Comparison of ENCODE assay signal across 9 cellular contexts in genomic region chr15:33547876-33548275, GRCh38.
A peak's percentile ranks its signal among the peaks of the same experiment; 100 is the strongest.
DNase-seq lines count a peak whose midpoint lies in the region; ATAC-seq, FAIRE-seq and TF ChIP-seq lines count a peak whose summit lies in the region.
"Had no signal": no experiment of that assay in that cellular context is flagged by ENCODE, and none has a peak within 500 bp of the region (broad histone marks: within the 10 kb centered on the region; RNA-seq: fewer than 3 reads in every experiment).

No MANE protein-coding gene starts in this region.

- H3K27ac Mint-ChIP-seq in glutamatergic neuron (ENCODE audit: unreplicated experiment) = no peak overlapping the region

- H3K79me1 ChIP-seq in mesendoderm (ENCODE audit: low read length) = no peaks in the 10 kb centered on the region

- H2BK5ac ChIP-seq in mesendoderm (ENCODE audit: low read length) = no peak overlapping the region

- DNase-seq in EH (ENCODE audit: low read depth) = peak; percentile 54
- DNase-seq in LoVo (ENCODE audit: low spot score) = peak; percentile 38
- peak; percentile 36 to 41 for DNase-seq in cardiac fibroblast (ENCODE audit: low read depth in 2 of 2)
- DNase-seq in mesendoderm = peak; percentile 89
- DNase-seq in DMS53 treated with DMSO at 0.1 percent for 48 hours (lab: John Stamatoyannopoulos, UW; ENCODE audit: unreplicated experiment) = no peak
- no peak for DNase-seq in glutamatergic neuron
- DNase-seq in H54 (ENCODE audit: insufficient read length, low spot score) = no peak

- H3K23ac ChIP-seq in mesendoderm (ENCODE audit: low read length) = no peak overlapping the region

- no peak overlapping the region for H3K18ac ChIP-seq in mesendoderm (ENCODE audit: low read length)

- H3K4me1 Mint-ChIP-seq in glutamatergic neuron (ENCODE audit: low read depth, unreplicated experiment) = peaks cover 2% of the 10 kb centered on the region

- H3K36me3 ChIP-seq in mesendoderm (ENCODE audit: control insufficient read depth, insufficient read depth, low read length) = no peaks in the 10 kb centered on the region

- peaks cover 2% of the 10 kb centered on the region for H3K9me3 Mint-ChIP-seq in glutamatergic neuron (ENCODE audit: unreplicated experiment)

- H3K27ac ChIP-seq in mesendoderm (ENCODE audit: low read depth, low read length) = no peak overlapping the region

- peaks cover 16% of the 10 kb centered on the region for H3K36me3 Mint-ChIP-seq in glutamatergic neuron (ENCODE audit: unreplicated experiment)

- H4K8ac ChIP-seq in mesendoderm (ENCODE audit: low read depth, low read length) = no peak overlapping the region

- no peak overlapping the region for H3K56ac ChIP-seq in mesendoderm (ENCODE audit: low read length)

- no peak overlapping the region for H3K4ac ChIP-seq in mesendoderm (ENCODE audit: low read depth, low read length)

- H3K4me3 ChIP-seq in cardiac fibroblast (replicated peaks in 1 of 2; ENCODE audit: low read depth in 2 of 2, low read length in 2 of 2) = no peak overlapping the region
- no peak overlapping the region for H3K4me3 ChIP-seq in mesendoderm (ENCODE audit: low read length)

- no peak for FAIRE-seq in H54 (lab: Jason Lieb, UNC)

- H3K27me3 ChIP-seq in mesendoderm (ENCODE audit: insufficient read depth, low read length, poor library complexity) = no peaks in the 10 kb centered on the region

- no peak overlapping the region for H2AK5ac ChIP-seq in mesendoderm (ENCODE audit: low read length)

- no peak overlapping the region for H3K9ac ChIP-seq in mesendoderm (ENCODE audit: low read length)

- H3K79me2 ChIP-seq in mesendoderm (ENCODE audit: control insufficient read depth, insufficient read depth, low read length) = no peaks in the 10 kb centered on the region

- ATAC-seq in HG03442 (IDR thresholded peaks at IDR 0.05; ENCODE audit: unreplicated experiment) = no peak
- ATAC-seq: activated CD4-positive, CD25-positive, alpha-beta regulatory T cell treated with anti-CD3 and anti-CD28 coated beads, Interleukin-2, amount 50 U/mL, for 24 hours had no signal

- H2BK120ac ChIP-seq in mesendoderm (ENCODE audit: low read depth, low read length) = no peak overlapping the region

- H2BK15ac ChIP-seq in mesendoderm (replicated peaks; ENCODE audit: low read depth) = no peak overlapping the region

- no peaks in the 10 kb centered on the region for H3K4me1 ChIP-seq in mesendoderm (ENCODE audit: control insufficient read depth, low read depth, low read length)

- peaks cover 3% of the 10 kb centered on the region for H3K27me3 Mint-ChIP-seq in glutamatergic neuron (ENCODE audit: unreplicated experiment)

- no peak overlapping the region for H3K4me2 ChIP-seq in mesendoderm (ENCODE audit: low read length)

- TF ChIP-seq CTCF in cardiac fibroblast (IDR thresholded peaks at IDR 0.05; ENCODE audit: low read depth, low read length) (no peak), glutamatergic neuron (IDR thresholded peaks at IDR 0.05; ENCODE audit: partially characterized antibody, unreplicated experiment) (no peak)

- no peak overlapping the region for H3K4me3 Mint-ChIP-seq in glutamatergic neuron (ENCODE audit: unreplicated experiment)

- H4K5ac ChIP-seq in mesendoderm (ENCODE audit: low read length) = no peak overlapping the region

- no peak for TF ChIP-seq POLR2A in H54 (IDR thresholded peaks at IDR 0.05; ENCODE audit: low read depth, low read length)

- no CpG with 5 or more reads among the region's 5 CpGs for WGBS in mesendoderm (ENCODE audit: extremely low coverage, insufficient coverage, low lambda C conversion rate)

Comparison
In these comparisons a context has a peak if more than half of its experiments do, and no peak if none do; other contexts are left out.
1. DNase-seq: peak in EH (single experiment), LoVo (single experiment), cardiac fibroblast (2 of 2) and mesendoderm (single experiment); none in DMS53 treated with DMSO at 0.1 percent for 48 hours (single experiment), glutamatergic neuron (single experiment) and H54 (single experiment).